ENCODE assay signal across 7 cellular contexts in genomic region chr16:56755038-56755437, GRCh38.
"Had no signal": no experiment of that assay in that cellular context is flagged by ENCODE, and none has a peak within 500 bp of the region (broad histone marks: within the 10 kb centered on the region; RNA-seq: fewer than 3 reads in every experiment).

No MANE protein-coding gene starts in this region.

- H3K4me3 ChIP-seq: K562 had no signal

- H3K27me3 Mint-ChIP-seq: IgD-negative memory B cell had no signal

- ATAC-seq: HepG2, K562 had no signal

- H3K27ac ChIP-seq: HL-60 had no signal

- H3K27ac Mint-ChIP-seq: IgD-negative memory B cell had no signal

- DNase-seq: IMR-90, KBM-7, KG1 had no signal
